12 cellular contexts compared by ENCODE assay signal in genomic region chr18:58581265-58581664, GRCh38. TPM values are rescaled to one million over a fixed set of nuclear protein-coding genes. Genes with fewer than 3 reads are reported as not detected.
DNase-seq lines count a peak whose midpoint lies in the region; ATAC-seq and TF ChIP-seq lines count a peak whose summit lies in the region.
"Had no signal": no experiment of that assay in that cellular context is flagged by ENCODE, and none has a peak within 500 bp of the region (broad histone marks: within the 10 kb centered on the region; RNA-seq: fewer than 3 reads in every experiment).

No MANE protein-coding gene starts in this region.

- POLR2A ChIA-PET in GM10248 (lab: Yijun Ruan, JAX): interaction anchor here (0.5 kb wide), 1 partner anchor 49 kb away, joined by 5 read pairs; no protein-coding TSS in a partner anchor

- intact Hi-C loops in left ventricle myocardium superior (cut with micrococcal nuclease) (no loop called here), cardiac septum (cut with DNase I) (loop anchor here (5.0 kb wide), 1 partner anchor 51 kb away; no protein-coding TSS in a partner anchor)

- CTCF ChIA-PET in GM10248 (lab: Yijun Ruan, JAX): interaction anchor here (1.1 kb wide), 1 partner anchor 12 kb away, joined by 3 read pairs; no protein-coding TSS in a partner anchor

- DNase-seq in left ventricle myocardium superior (no peak), cardiac septum (ENCODE audit: low spot score) (no peak), glomerular visceral epithelial cell (ENCODE audit: extremely low spot score) (peak; percentile 94), stromal cell of bone marrow (ENCODE audit: low read depth) (peak; percentile 88), GM10248 (ENCODE audit: extremely low spot score) (no peak), NCI-H2081 (lab: John Stamatoyannopoulos, UW) (no peak)
- DNase-seq in activated CD8-positive, alpha-beta memory T cell treated with anti-CD3 and anti-CD28 coated beads for 24 hours: no peak
- DNase-seq: activated T-cell treated with anti-CD3 and anti-CD28 coated beads, Interleukin-2, amount 50 U/mL, for 48 hours; cortex of kidney; T-helper 2 cell; upper lobe of left lung had no signal

- TF ChIP-seq CTCF in WI38 (IDR thresholded peaks at IDR 0.05; ENCODE audit: low read depth, low read length) (peak; percentile 52), GM10248 (IDR thresholded peaks at IDR 0.05; ENCODE audit: control extremely low read depth, extremely low read depth, low read depth, missing control alignments) (no peak)

- ATAC-seq in left ventricle myocardium superior: peak; percentile 48

- 0 out of 2 replicates have a peak overlapping the region, but pooled peaks have one; percentile 11 for H3K4me3 ChIP-seq in WI38 (ENCODE audit: low read depth, low read length)
- H3K4me3 ChIP-seq: upper lobe of left lung had no signal

RNA-seq across cellular contexts. Expression of gene ALPK2, which starts 47.6 kb away (rescaled TPM):
- 257 TPM for total RNA-seq in left ventricle myocardium superior
- total RNA-seq in cardiac septum: 116 TPM

Comparison
In these comparisons a context has a peak if more than half of its experiments do, and no peak if none do; other contexts are left out.
1. DNase-seq: peak in glomerular visceral epithelial cell (single experiment) and stromal cell of bone marrow (single experiment); none in left ventricle myocardium superior (single experiment), cardiac septum (single experiment), activated CD8-positive, alpha-beta memory T cell treated with anti-CD3 and anti-CD28 coated beads for 24 hours (single experiment), GM10248 (single experiment) and NCI-H2081 (0 of 2).